8 cellular contexts compared by ENCODE assay signal in genomic region chr3:136750209-136750921, GRCh38. TPM values are rescaled to one million over a fixed set of nuclear protein-coding genes. Genes with fewer than 3 reads are reported as not detected.
DNase-seq lines count a peak whose midpoint lies in the region.

No MANE protein-coding gene starts in this region.

- no peaks in the 10 kb centered on the region for H3K9me3 ChIP-seq in endocrine pancreas (ENCODE audit: control insufficient read depth, low read length)
- no peaks in the 10 kb centered on the region for H3K9me3 ChIP-seq in neuron (ENCODE audit: low read length)

- H2AFZ ChIP-seq in neuron (ENCODE audit: low read depth, low read length), result no peak overlapping the region

- H3K36me3 ChIP-seq in endocrine pancreas (ENCODE audit: control insufficient read depth, insufficient read depth, low read length) (no peaks in the 10 kb centered on the region), neuron (ENCODE audit: insufficient read depth, low read length) (no peaks in the 10 kb centered on the region)

- H3K27me3 ChIP-seq in endocrine pancreas (ENCODE audit: control insufficient read depth, insufficient read depth, low read length) (no peaks in the 10 kb centered on the region), neuron (ENCODE audit: insufficient read depth, low read length) (no peaks in the 10 kb centered on the region)

- peak overlapping the region; percentile 97 for H3K4me3 ChIP-seq in endocrine pancreas (ENCODE audit: control insufficient read depth, insufficient read depth, low read length)
- peak overlapping the region; percentile 92 for H3K4me3 ChIP-seq in neuron (ENCODE audit: low read length)

- peak overlapping the region; percentile 75 for H3K9ac ChIP-seq in endocrine pancreas (ENCODE audit: control insufficient read depth, insufficient read depth, low read length)

- H3K4me1 ChIP-seq in endocrine pancreas (ENCODE audit: control insufficient read depth, insufficient read depth, low read length) (peaks cover 6% of the 10 kb centered on the region), neuron (ENCODE audit: insufficient read depth, low read length) (peaks cover 29% of the 10 kb centered on the region)

- DNase-seq in NCI-H2029 treated with DMSO at 0.1 percent for 48 hours (lab: John Stamatoyannopoulos, UW) (peak; percentile 35), NCI-H2029 (lab: John Stamatoyannopoulos, UW) (no peak), RPMI8226 (peak; percentile 50), NCI-H345 treated with DMSO at 0.1 percent for 48 hours (lab: John Stamatoyannopoulos, UW; ENCODE audit: unreplicated experiment) (no peak), NCI-H748 (lab: John Stamatoyannopoulos, UW; ENCODE audit: unreplicated experiment) (no peak), SK-N-DZ (ENCODE audit: low spot score) (no peak)

RNA-seq across cellular contexts. Expression of gene STAG1, which starts 1.8 kb away (rescaled TPM):
- 13.9 and 15.9 TPM in 2 replicates for polyA plus RNA-seq in SK-N-DZ (2014; cell fraction: cytosol; rRNA removed)
- polyA plus RNA-seq in SK-N-DZ (2014; cell fraction: nucleus; rRNA removed), result 11.3 and 12.9 TPM in 2 replicates

Comparison
In these comparisons a context has a peak if more than half of its experiments do, and no peak if none do; other contexts are left out.
1. DNase-seq: peak in NCI-H2029 treated with DMSO at 0.1 percent for 48 hours (single experiment) and RPMI8226 (single experiment); none in NCI-H2029 (single experiment), NCI-H345 treated with DMSO at 0.1 percent for 48 hours (single experiment), NCI-H748 (single experiment) and SK-N-DZ (single experiment).